Comparison of ENCODE assay signal across 1 cellular context in genomic region chr12:1761857-1762256, GRCh38.
TF ChIP-seq lines count a peak whose summit lies in the region.

No MANE protein-coding gene starts in this region.

TF ChIP-seq in HepG2, 621 proteins besides CTCF, POLR2A, EP300 and RAD21:
- TF ChIP-seq ZFP36L1 (CRISPR knock-in tag; IDR thresholded peaks at IDR 0.05) = no peak
- no peak for TF ChIP-seq ZNF383 (CRISPR knock-in tag; IDR thresholded peaks at IDR 0.05; ENCODE audit: borderline replicate concordance)
- TF ChIP-seq RBM22 (optimal IDR thresholded peaks at IDR 0.05; ENCODE audit: low read length) = peak; percentile 52
- no peak for TF ChIP-seq TGIF2 (CRISPR knock-in tag; IDR thresholded peaks at IDR 0.05)
- no peak for TF ChIP-seq CBX1 (IDR thresholded peaks at IDR 0.05; ENCODE audit: low read depth)
- no peak for TF ChIP-seq GATA4 (IDR thresholded peaks at IDR 0.05; ENCODE audit: borderline replicate concordance, low read depth)
- TF ChIP-seq ZNF484 (CRISPR knock-in tag; IDR thresholded peaks at IDR 0.05; ENCODE audit: borderline replicate concordance, low read depth) = no peak
